Comparison of ENCODE assay signal across 26 cellular contexts in genomic region chr5:174901336-174901735, GRCh38.
"Had no signal": no experiment of that assay in that cellular context is flagged by ENCODE, and none has a peak within 500 bp of the region (broad histone marks: within the 10 kb centered on the region; RNA-seq: fewer than 3 reads in every experiment).

No MANE protein-coding gene starts in this region.

- H3K27ac ChIP-seq: stomach, suprapubic skin, testis, thoracic aorta, thyroid gland, tibial artery, tibial nerve, transverse colon, upper lobe of left lung, upper lobe of right lung, uterus, vagina had no signal

- H3K4me3 ChIP-seq: stomach, suprapubic skin, testis, thoracic aorta, thyroid gland, tibial artery, tibial nerve, transverse colon, upper lobe of left lung, upper lobe of right lung, uterus, vagina had no signal

- H3K9me3 ChIP-seq: stomach, suprapubic skin, testis, thoracic aorta, thyroid gland, transverse colon, upper lobe of left lung, upper lobe of right lung, vagina had no signal

- H3K36me3 ChIP-seq: stomach, suprapubic skin, thoracic aorta, thyroid gland, tibial artery, tibial nerve, transverse colon, upper lobe of left lung, upper lobe of right lung, vagina had no signal

- DNase-seq: stimulated activated CD4-positive, alpha-beta T cell treated with anti-CD3 and anti-CD28 coated beads, Interleukin-2, amount 100 ng/mL, for 48 hours; stimulated activated CD4-positive, alpha-beta T cell treated with anti-CD3 and anti-CD28 coated beads, Interleukin-4, amount 100 ng/mL, for 1 hour; stimulated activated CD4-positive, alpha-beta T cell treated with anti-CD3 and anti-CD28 coated beads, Interleukin-4, amount 100 ng/mL, for 24 hours; stimulated activated CD4-positive, alpha-beta T cell treated with anti-CD3 and anti-CD28 coated beads, Interleukin-4, amount 100 ng/mL, for 4 hours; stimulated activated CD8-positive, alpha-beta memory T cell treated with anti-CD3 and anti-CD28 coated beads, Interleukin-4, amount 100 ng/mL, for 48 hours; stimulated activated naive B cell treated with anti-CD40 and anti-IgM and Interleukin-4, amounts not matched to agents 10 μg/mL and 1 μg/mL and 100 μg/mL, for 72 hours; stimulated activated naive CD4-positive, alpha-beta T cell; stimulated activated naive CD4-positive, alpha-beta T cell treated with Interleukin-2 at 50 U/mL for 16 hours; stimulated activated naive CD8-positive, alpha-beta T cell treated with anti-CD3 and anti-CD28 coated beads, Interleukin-15, amount 100 ng/mL, for 72 hours; stimulated activated naive CD8-positive, alpha-beta T cell treated with anti-CD3 and anti-CD28 coated beads, Interleukin-15, Interleukin-2, amounts not matched to agents 100 U/mL and 50 U/mL, for 24 hours; stomach; substantia nigra; testis; thyroid gland; tibial artery; transverse colon; trophoblast cell; upper lobe of right lung; uterus had no signal

- ATAC-seq: stimulated activated effector memory CD8-positive, alpha-beta T cell treated with anti-CD3 and anti-CD28 coated beads, Interleukin-12 subunit alpha, Interleukin-12 subunit beta, amount 100 ng/mL, for 72 hours; stimulated activated memory B cell treated with anti-CD40 and anti-IgM and Interleukin-4, amounts not matched to agents 10 μg/mL and 1 μg/mL and 100 μg/mL, for 72 hours; stimulated activated naive B cell treated with anti-CD40 and anti-IgM and Interleukin-4, amounts not matched to agents 10 μg/mL and 1 μg/mL and 100 μg/mL, for 72 hours; stimulated activated naive CD8-positive, alpha-beta T cell treated with anti-CD3 and anti-CD28 coated beads, Interleukin-15, amount 100 ng/mL, for 72 hours; stimulated activated naive CD8-positive, alpha-beta T cell treated with anti-CD3 and anti-CD28 coated beads, Interleukin-15, Interleukin-2, amounts not matched to agents 100 U/mL and 50 U/mL, for 24 hours; upper lobe of right lung had no signal

- H3K4me1 ChIP-seq: stomach, suprapubic skin, testis, thyroid gland, tibial artery, tibial nerve, transverse colon, upper lobe of left lung, upper lobe of right lung, uterus, vagina had no signal

- H3K27me3 ChIP-seq: suprapubic skin, testis, thyroid gland, tibial nerve, upper lobe of left lung, upper lobe of right lung, uterus, vagina had no signal
